1 cellular context compared by ENCODE assay signal in genomic region chr10:1049425-1049958, GRCh38.
TF ChIP-seq lines count a peak whose summit lies in the region.

No MANE protein-coding gene starts in this region.

TF ChIP-seq in HEK293, 187 proteins besides CTCF, POLR2A, EP300 and RAD21 (continued from another document and continues in another):
- TF ChIP-seq BCL11B (tag by site-specific recombination; IDR thresholded peaks at IDR 0.05; ENCODE audit: low read depth) (0 out of 2 replicates have a peak, but pooled peaks have one; percentile 15), ZNF785 (tag by site-specific recombination; IDR thresholded peaks at IDR 0.05) (no peak), ZNF266 (tag by site-specific recombination; IDR thresholded peaks at IDR 0.05; ENCODE audit: low read depth) (no peak), ZNF670 (tag by site-specific recombination; IDR thresholded peaks at IDR 0.05; ENCODE audit: low read depth) (no peak), ZNF639 (tag by site-specific recombination; IDR thresholded peaks at IDR 0.05) (no peak), ZBTB6 (tag by site-specific recombination; IDR thresholded peaks at IDR 0.05) (no peak), IKZF3 (tag by site-specific recombination; IDR thresholded peaks at IDR 0.05) (no peak), ZNF600 (tag by site-specific recombination; IDR thresholded peaks at IDR 0.05) (peak; percentile 59), ZSCAN23 (tag by site-specific recombination; IDR thresholded peaks at IDR 0.05) (no peak), ZNF473 (tag by site-specific recombination; IDR thresholded peaks at IDR 0.05) (no peak), ZNF302 (tag by site-specific recombination; IDR thresholded peaks at IDR 0.05; ENCODE audit: low read depth) (no peak), PRDM2 (tag by site-specific recombination; IDR thresholded peaks at IDR 0.05; ENCODE audit: borderline replicate concordance) (no peak), ZNF324 (tag by site-specific recombination; IDR thresholded peaks at IDR 0.05) (0 out of 2 replicates have a peak, but pooled peaks have one; percentile 21), SP2 (tag by site-specific recombination; IDR thresholded peaks at IDR 0.05) (no peak), ZNF311 (tag by site-specific recombination; IDR thresholded peaks at IDR 0.05; ENCODE audit: borderline replicate concordance) (no peak), ZNF211 (tag by site-specific recombination; IDR thresholded peaks at IDR 0.05; ENCODE audit: low read depth) (no peak), KLF7 (tag by site-specific recombination; IDR thresholded peaks at IDR 0.05; ENCODE audit: borderline replicate concordance) (no peak), INSM2 (tag by site-specific recombination; IDR thresholded peaks at IDR 0.05) (0 out of 2 replicates have a peak, but pooled peaks have one; percentile 1), ATF2 (tag by site-specific recombination; IDR thresholded peaks at IDR 0.05; ENCODE audit: low read depth) (no peak), ZSCAN4 (tag by site-specific recombination; IDR thresholded peaks at IDR 0.05) (no peak), FEZF1 (tag by site-specific recombination; IDR thresholded peaks at IDR 0.05) (peak; percentile 37), MEIS1 (CRISPR knock-in tag; IDR thresholded peaks at IDR 0.05; ENCODE audit: borderline replicate concordance) (no peak), ZNF624 (tag by site-specific recombination; IDR thresholded peaks at IDR 0.05) (no peak), KLF16 (tag by site-specific recombination; IDR thresholded peaks at IDR 0.05) (no peak), ZNF701 (tag by site-specific recombination; IDR thresholded peaks at IDR 0.05) (no peak), ZNF610 (tag by site-specific recombination; IDR thresholded peaks at IDR 0.05; ENCODE audit: borderline replicate concordance) (no peak), MZF1 (tag by site-specific recombination; IDR thresholded peaks at IDR 0.05; ENCODE audit: borderline replicate concordance) (no peak), ZFP41 (tag by site-specific recombination; IDR thresholded peaks at IDR 0.05; ENCODE audit: borderline replicate concordance) (no peak), ZNF513 (tag by site-specific recombination; IDR thresholded peaks at IDR 0.05) (no peak), ZNF184 (tag by site-specific recombination; IDR thresholded peaks at IDR 0.05) (no peak), ZNF398 (tag by site-specific recombination; IDR thresholded peaks at IDR 0.05) (no peak), ZBTB10 (tag by site-specific recombination; IDR thresholded peaks at IDR 0.05) (no peak), ZNF433 (tag by site-specific recombination; IDR thresholded peaks at IDR 0.05; ENCODE audit: low read depth) (no peak), ZNF274 (IDR thresholded peaks at IDR 0.05; ENCODE audit: low read length) (no peak), ZNF274 (tag by site-specific recombination; IDR thresholded peaks at IDR 0.05; ENCODE audit: borderline replicate concordance) (no peak), ZNF677 (tag by site-specific recombination; IDR thresholded peaks at IDR 0.05) (no peak), TRIM28 (IDR thresholded peaks at IDR 0.05; ENCODE audit: borderline replicate concordance, low read length) (no peak), ZFP3 (tag by site-specific recombination; IDR thresholded peaks at IDR 0.05; ENCODE audit: low read depth) (no peak), ZNF521 (tag by site-specific recombination; IDR thresholded peaks at IDR 0.05) (no peak), ZFHX2 (tag by site-specific recombination; conservative IDR thresholded peaks at IDR 0.05) (no peak), ZSCAN18 (tag by site-specific recombination; IDR thresholded peaks at IDR 0.05) (no peak)
